8 cellular contexts compared by ENCODE assay signal in the genomic region with DNA sequence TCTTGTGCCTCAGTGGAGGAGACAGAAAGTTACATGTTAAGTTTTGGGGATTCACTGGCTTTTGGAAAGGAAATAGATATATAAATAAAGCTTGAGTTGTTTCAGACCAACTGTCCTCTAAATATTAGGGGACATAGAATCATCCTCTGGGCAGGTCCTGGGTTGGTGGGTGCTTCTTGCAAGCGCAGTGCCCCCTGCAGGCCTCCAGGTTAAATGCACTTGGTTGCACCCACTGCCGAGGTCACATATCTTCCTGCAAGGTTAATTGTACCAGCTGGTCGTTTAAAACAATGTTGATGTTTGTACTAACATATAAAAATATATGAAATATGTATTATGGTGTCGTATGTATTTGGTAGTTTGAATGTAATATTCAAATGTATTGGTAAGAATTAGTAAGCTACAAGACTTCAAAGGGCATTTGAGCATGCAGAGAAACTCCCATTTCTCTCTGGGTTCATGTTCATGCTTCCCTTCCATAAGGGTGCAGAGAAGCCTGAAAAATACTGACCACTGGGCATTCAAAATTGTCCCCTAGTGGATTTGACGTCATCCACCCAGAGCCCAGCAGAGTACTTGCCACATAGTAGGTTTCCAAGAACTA.
A peak's percentile ranks its signal among the peaks of the same experiment; 100 is the strongest.
DNase-seq lines count a peak whose midpoint lies in the region; ATAC-seq, FAIRE-seq and TF ChIP-seq lines count a peak whose summit lies in the region.

No MANE protein-coding gene starts in this region.

- H3K27me3 ChIP-seq in body of pancreas (no peaks in the 10 kb centered on the region), HepG2 (ENCODE audit: control insufficient read depth in 1 of 2, insufficient read depth in 2 of 2, low read length in 2 of 2) (peaks cover 0 to 4% of the 10 kb centered on the region in 2 experiments; a peak in 1 of 5 replicates), thyroid gland (no peaks in the 10 kb centered on the region)

- H4K20me1 ChIP-seq in HepG2 (ENCODE audit: insufficient read depth, low read length), result no peaks in the 10 kb centered on the region

- H3K9me3 ChIP-seq in body of pancreas (no peaks in the 10 kb centered on the region), HepG2 (ENCODE audit: low read length) (no peaks in the 10 kb centered on the region), thyroid gland (no peaks in the 10 kb centered on the region)

- in situ Hi-C loops in HepG2 (cut with HindIII; ENCODE audit: extremely low pct_ligation_motif_present, low pct_unique_long_range_greater_than_20kb), result no loop called here

- CTCF ChIA-PET in HepG2 (lab: Yijun Ruan, JAX; ENCODE audit: low intra/inter-chr PET ratio, low total read pairs), result no interaction called here

- no peak for TF ChIP-seq RAD21 in HepG2 (CRISPR knock-in tag; IDR thresholded peaks at IDR 0.05)

- H3K79me2 ChIP-seq in HepG2 (ENCODE audit: insufficient read depth, low read length), result no peaks in the 10 kb centered on the region

- ATAC-seq in body of pancreas (peak; percentile 49), HepG2 (peak; percentile 61), HG02938 (IDR thresholded peaks at IDR 0.05; ENCODE audit: unreplicated experiment) (no peak)

- H3K36me3 ChIP-seq in body of pancreas (replicated peaks in 1 of 2; ENCODE audit: insufficient read depth in 1 of 2, low read depth in 2 of 2) (no peaks in the 10 kb centered on the region), HepG2 (replicated peaks in 1 of 2; ENCODE audit: control insufficient read depth in 1 of 2, insufficient read depth in 2 of 2, low read length in 2 of 2) (no peaks in the 10 kb centered on the region), thyroid gland (no peaks in the 10 kb centered on the region)

- no peak overlapping the region for H3K9ac ChIP-seq in HepG2 (ENCODE audit: insufficient read depth, low read depth, low read length)

- POLR2A ChIA-PET in HepG2 (lab: Yijun Ruan, JAX), result no interaction called here

- DNase-seq in AG10803 (ENCODE audit: low read depth) (peak; percentile 44), NCI-H460 (ENCODE audit: extremely low read depth, low read depth) (peak; percentile 6), body of pancreas (peak; percentile 67 to 80 (median 72)), HepG2 (ENCODE audit: low spot score) (peak; percentile 28), thyroid gland (peak; percentile 26 to 51), mucosa of gallbladder (ENCODE audit: low spot score) (no peak)

- FAIRE-seq in HepG2 (lab: Jason Lieb, UNC), result peak; percentile 49

- TF ChIP-seq EP300 in HepG2 (IDR thresholded peaks at IDR 0.05; ENCODE audit: low read depth in 2 of 2, low read length in 2 of 2) (no peak), HepG2 (CRISPR knock-in tag; IDR thresholded peaks at IDR 0.05; ENCODE audit: borderline replicate concordance) (no peak)

- intact Hi-C loops in body of pancreas (cut with DNase I) (no loop called here), HepG2 (cut with micrococcal nuclease; ENCODE audit: unreplicated experiment) (loop anchor here (10.0 kb wide), 1 partner anchor 62 kb away; no protein-coding TSS in a partner anchor), thyroid gland (cut with DNase I) (no loop called here)

- no peak overlapping the region for H3K4me2 ChIP-seq in HepG2 (ENCODE audit: low read depth, low read length)

- H3K27ac ChIP-seq in body of pancreas (peak overlapping the region in 1 of 4 donors; percentile 68), HepG2 (ENCODE audit: extremely low read length, insufficient read depth, low read length) (no peak overlapping the region), thyroid gland (no peak overlapping the region)

- WGBS in body of pancreas, 2 donors, result 37 to 39% methylated on average over 5 of the region's 5 CpGs
- WGBS in HepG2 (ENCODE audit: low lambda C conversion rate), result 0% methylated on average over 5 of the region's 5 CpGs
- 54 to 67% methylated on average over 5 of the region's 5 CpGs for WGBS in thyroid gland, 2 donors

- TF ChIP-seq POLR2A in body of pancreas (IDR thresholded peaks at IDR 0.05) (no peak), HepG2 (IDR thresholded peaks at IDR 0.05; ENCODE audit: insufficient read depth in 1 of 2, low read depth in 2 of 2, low read length in 2 of 2) (no peak), thyroid gland (IDR thresholded peaks at IDR 0.05) (no peak)

- H3K4me1 ChIP-seq in body of pancreas (peaks cover 16% of the 10 kb centered on the region), HepG2 (ENCODE audit: insufficient read depth, low read length) (peaks cover 19% of the 10 kb centered on the region), thyroid gland (peaks cover 11 to 15% of the 10 kb centered on the region in 2 donors)

- BruUV-seq in HepG2 (replicated peaks; lab: Mats Ljungman, UMichigan), result no TSS peak

- H2AFZ ChIP-seq in HepG2 (ENCODE audit: low read length), result no peak overlapping the region

- H3K4me3 ChIP-seq in AG10803 (ENCODE audit: low read length) (no peak overlapping the region), body of pancreas (no peak overlapping the region), HepG2 (replicated peaks in 1 of 3; ENCODE audit: insufficient read depth in 1 of 3, low read depth in 2 of 3, low read length in 3 of 3) (no peak overlapping the region), thyroid gland (replicated peaks in 1 of 3) (no peak overlapping the region)

- peak; percentile 63 for TF ChIP-seq CTCF in AG10803 (conservative IDR thresholded peaks at IDR 0.05; ENCODE audit: low read length)
- TF ChIP-seq CTCF in GM12872 (IDR thresholded peaks at IDR 0.05; ENCODE audit: insufficient read depth, low read depth, low read length), result peak; percentile 72
- TF ChIP-seq CTCF in body of pancreas (IDR thresholded peaks at IDR 0.05), result peak; percentile 39 to 82 (median 66)
- peak; percentile 51 for TF ChIP-seq CTCF in HepG2 (CRISPR knock-in tag; IDR thresholded peaks at IDR 0.05)
- peak in 5 of 6 experiments; percentile 25 to 61 (median 42) for TF ChIP-seq CTCF in thyroid gland (IDR thresholded peaks at IDR 0.05)

TF ChIP-seq in HepG2, 621 proteins besides CTCF, POLR2A, EP300 and RAD21:
- TF ChIP-seq STAG1 (CRISPR knock-in tag; IDR thresholded peaks at IDR 0.05) (peak; percentile 23; the same call in 1 of the 2 replicates), MEIS2 (CRISPR knock-in tag; IDR thresholded peaks at IDR 0.05) (no peak)
